ENCODE assay signal across 23 cellular contexts in genomic region chr18:55144226-55144625, GRCh38.
"Had no signal": no experiment of that assay in that cellular context is flagged by ENCODE, and none has a peak within 500 bp of the region (broad histone marks: within the 10 kb centered on the region; RNA-seq: fewer than 3 reads in every experiment).

No MANE protein-coding gene starts in this region.

- H3K4me3 ChIP-seq: colonic mucosa, heart right ventricle, lower lobe of right lung, pancreas, right lobe of liver, thoracic aorta, tibial nerve, upper lobe of right lung, uterus had no signal

- ATAC-seq: heart right ventricle; left ventricle myocardium superior; lower lobe of right lung; natural killer cell treated with Interleukin-12 subunit alpha and Interleukin-12 subunit beta and Interleukin-15 and Interleukin-18, amount 100 ng/mL, for 72 hours; pancreas; right lobe of liver; stimulated activated naive B cell treated with anti-CD40 and anti-IgM and Interleukin-4, amounts not matched to agents 10 μg/mL and 1 μg/mL and 100 μg/mL, for 72 hours; upper lobe of right lung had no signal

- DNase-seq: colonic mucosa; dermis blood vessel endothelial cell; effector memory CD4-positive, alpha-beta T cell; foreskin melanocyte; glutamatergic neuron; heart right ventricle; hippocampal formation; islet precursor cell; kidney glomerular epithelial cell; left ventricle myocardium superior; lower lobe of right lung; pancreas; retina; right lobe of liver; small intestine; stimulated activated CD4-positive, alpha-beta T cell treated with anti-CD3 and anti-CD28 coated beads, Interleukin-15, amount 100 ng/mL, for 24 hours; stimulated activated CD4-positive, alpha-beta T cell treated with anti-CD3 and anti-CD28 coated beads, Interleukin-2, amount 100 ng/mL, for 48 hours; stimulated activated naive B cell treated with anti-CD40 and anti-IgM and Interleukin-4, amounts not matched to agents 10 μg/mL and 1 μg/mL and 100 μg/mL, for 72 hours; upper lobe of right lung; uterus had no signal
